Comparison of ENCODE assay signal across 21 cellular contexts in the genomic region with DNA sequence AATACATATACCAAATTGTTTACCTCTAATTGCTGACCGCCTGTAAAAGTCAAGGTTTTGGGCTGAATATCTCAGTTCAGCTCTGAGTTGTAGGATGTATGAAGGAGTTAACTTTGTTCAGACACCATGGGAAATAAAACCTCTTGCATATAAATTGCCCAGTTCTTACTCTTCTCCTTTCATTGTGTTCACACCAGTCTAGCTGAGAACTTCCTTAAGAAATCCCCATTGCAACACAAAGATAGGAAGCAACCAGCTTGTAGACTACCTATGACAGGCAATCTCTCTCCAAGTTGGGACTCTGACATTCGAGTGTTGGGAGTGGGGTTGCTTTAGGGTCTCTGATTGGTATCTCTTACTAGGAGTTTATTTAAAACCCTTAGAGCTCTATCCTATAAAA.
DNase-seq lines count a peak whose midpoint lies in the region; ATAC-seq, FAIRE-seq and TF ChIP-seq lines count a peak whose summit lies in the region.
"Had no signal": no experiment of that assay in that cellular context is flagged by ENCODE, and none has a peak within 500 bp of the region (broad histone marks: within the 10 kb centered on the region; RNA-seq: fewer than 3 reads in every experiment).

No MANE protein-coding gene starts in this region.

- no peak for DNase-seq in activated CD4-positive, alpha-beta T cell treated with anti-CD3 and anti-CD28 coated beads, Interleukin-2, amount 10 ng/mL, durations not matched to agents 24 days and 14 days
- DNase-seq in activated CD4-positive, alpha-beta T cell treated with anti-CD3 and anti-CD28 coated beads for 4 hours, result no peak
- DNase-seq in GM12891 (ENCODE audit: insufficient read length, low spot score) (no peak), SKM-1 treated with dmso at 0.1 percent for 144 hours (lab: John Stamatoyannopoulos, UW; ENCODE audit: unreplicated experiment) (peak; percentile 33), UCSD-AML1 (lab: John Stamatoyannopoulos, UW; ENCODE audit: unreplicated experiment) (no peak)
- no peak for DNase-seq in naive thymus-derived CD8-positive, alpha-beta T cell
- DNase-seq in activated CD8-positive, alpha-beta memory T cell treated with anti-CD3 and anti-CD28 coated beads for 24 hours, result no peak
- DNase-seq: ACHN; activated T-cell treated with anti-CD3 and anti-CD28 coated beads, Interleukin-2, amount 50 U/mL, for 4 hours; body of pancreas; Calu3; cerebellar nuclear complex; dorsolateral prefrontal cortex; NCI-H1417 treated with DMSO at 0.1 percent for 48 hours; NCI-H446 treated with DMSO at 0.1 percent for 48 hours; pancreas had no signal

- POLR2A ChIA-PET in naive thymus-derived CD8-positive, alpha-beta T cell (lab: Charles Lee), result interaction anchor here (1.6 to 18.7 kb wide), 3 partner anchors 8 to 12 kb away, joined by 6 to 269 read pairs (median 7); no protein-coding TSS in a partner anchor

- intact Hi-C loops in activated CD4-positive, alpha-beta T cell treated with anti-CD3 and anti-CD28 coated beads, Interleukin-2, amount 10 ng/mL, durations not matched to agents 24 days and 14 days (cut with micrococcal nuclease), result no loop called here

- H3K9me3 Mint-ChIP-seq in activated CD4-positive, alpha-beta T cell treated with anti-CD3 and anti-CD28 coated beads, Interleukin-2, amount 10 ng/mL, durations not matched to agents 24 days and 14 days, result peaks cover 6% of the 10 kb centered on the region
- H3K9me3 Mint-ChIP-seq in naive thymus-derived CD8-positive, alpha-beta T cell, result peaks cover 0 to 6% (median 0%) of the 10 kb centered on the region in 9 donors
- H3K9me3 Mint-ChIP-seq: WTC11 had no signal

- H3K36me3 Mint-ChIP-seq in activated CD4-positive, alpha-beta T cell treated with anti-CD3 and anti-CD28 coated beads, Interleukin-2, amount 10 ng/mL, durations not matched to agents 24 days and 14 days (ENCODE audit: low read depth), result peaks cover 4% of the 10 kb centered on the region
- no peaks in the 10 kb centered on the region for H3K36me3 Mint-ChIP-seq in naive thymus-derived CD8-positive, alpha-beta T cell
- H3K36me3 Mint-ChIP-seq: WTC11 had no signal

- H3K4me1 Mint-ChIP-seq in activated CD4-positive, alpha-beta T cell treated with anti-CD3 and anti-CD28 coated beads, Interleukin-2, amount 10 ng/mL, durations not matched to agents 24 days and 14 days, result peaks cover 74% of the 10 kb centered on the region
- H3K4me1 Mint-ChIP-seq in naive thymus-derived CD8-positive, alpha-beta T cell, result peaks cover 41 to 85% (median 79%) of the 10 kb centered on the region in 4 donors
- H3K4me1 Mint-ChIP-seq: WTC11 had no signal

- peak overlapping the region; percentile 24 for H3K4me3 Mint-ChIP-seq in activated CD4-positive, alpha-beta T cell treated with anti-CD3 and anti-CD28 coated beads, Interleukin-2, amount 10 ng/mL, durations not matched to agents 24 days and 14 days
- H3K4me3 Mint-ChIP-seq in naive thymus-derived CD8-positive, alpha-beta T cell, result peak overlapping the region in 2 of 10 donors; percentile 12 to 14
- H3K4me3 Mint-ChIP-seq: activated T-cell treated with anti-CD3 and anti-CD28 coated beads, Interleukin-2, amount 50 U/mL, for 4 hours; WTC11 had no signal

- no peaks in the 10 kb centered on the region for H3K27me3 Mint-ChIP-seq in activated CD4-positive, alpha-beta T cell treated with anti-CD3 and anti-CD28 coated beads, Interleukin-2, amount 10 ng/mL, durations not matched to agents 24 days and 14 days
- no peaks in the 10 kb centered on the region for H3K27me3 Mint-ChIP-seq in naive thymus-derived CD8-positive, alpha-beta T cell

- H3K27ac Mint-ChIP-seq in activated CD4-positive, alpha-beta T cell treated with anti-CD3 and anti-CD28 coated beads, Interleukin-2, amount 10 ng/mL, durations not matched to agents 24 days and 14 days, result peak overlapping the region; percentile 53
- peak overlapping the region in 6 of 10 donors; percentile 14 to 80 (median 43) for H3K27ac Mint-ChIP-seq in naive thymus-derived CD8-positive, alpha-beta T cell
- H3K27ac Mint-ChIP-seq: WTC11 had no signal

- FAIRE-seq in GM12891 (lab: Jason Lieb, UNC), result no peak
- FAIRE-seq: islet of Langerhans, pancreas, RCC 7860 had no signal

- no peak for TF ChIP-seq POLR2A in GM12891 (IDR thresholded peaks at IDR 0.05; ENCODE audit: low read depth, low read length)

- ATAC-seq in naive thymus-derived CD8-positive, alpha-beta T cell, result no peak
- no peak for ATAC-seq in HG03565 (IDR thresholded peaks at IDR 0.05; ENCODE audit: unreplicated experiment)
- ATAC-seq: activated T-cell treated with anti-CD3 and anti-CD28 coated beads, Interleukin-2, amount 50 U/mL, for 4 hours; body of pancreas; HCT116; pancreas; WTC11 had no signal

TF ChIP-seq in GM12891, 5 proteins besides CTCF, POLR2A, EP300 and RAD21:
- TF ChIP-seq POLR2AphosphoS5 (IDR thresholded peaks at IDR 0.05; ENCODE audit: low read depth, low read length) (no peak), SPI1 (IDR thresholded peaks at IDR 0.05; ENCODE audit: low read depth, low read length) (0 out of 2 replicates have a peak, but pooled peaks have one; percentile 13)
